ENCODE assay signal across 8 cellular contexts in the genomic region with DNA sequence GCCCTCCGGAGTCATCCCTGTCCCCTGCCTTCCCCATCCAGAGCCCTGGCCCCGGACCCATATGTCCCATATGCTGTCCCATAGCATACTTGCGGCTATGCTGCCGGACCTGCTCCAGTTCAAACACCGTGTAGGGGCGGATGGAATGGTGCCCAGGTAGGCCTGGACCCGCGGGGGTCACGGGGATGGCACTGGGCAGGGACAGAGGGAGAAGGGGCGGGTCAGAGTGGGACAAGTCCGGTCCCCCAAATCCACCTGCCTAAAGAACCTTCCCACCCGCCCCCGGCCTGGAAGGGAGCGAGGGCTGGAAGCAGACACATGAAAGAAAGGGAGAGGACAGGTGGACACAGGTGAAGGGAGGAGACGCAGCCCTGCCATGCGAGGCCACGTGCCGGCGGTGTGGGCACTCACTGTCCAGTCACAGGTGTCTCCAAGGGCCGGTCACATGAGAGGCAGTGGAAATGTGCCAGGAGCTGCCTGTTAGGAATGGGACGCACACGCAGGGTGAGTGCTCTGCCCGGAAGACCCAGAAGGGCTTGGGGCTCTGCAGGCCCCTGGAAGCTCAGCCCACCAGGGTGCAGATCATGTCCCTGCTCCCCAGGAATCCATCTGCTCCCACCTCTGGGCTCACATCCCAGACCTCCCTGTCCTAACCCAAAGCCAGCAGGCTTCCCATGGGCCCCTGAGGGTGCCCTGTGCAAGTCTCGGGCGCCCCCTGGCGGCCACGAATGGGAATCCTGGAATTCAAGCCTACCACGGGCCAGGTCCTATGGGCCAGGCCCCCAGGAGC. TPM values are rescaled to one million over a fixed set of nuclear protein-coding genes. Genes with fewer than 3 reads are reported as not detected.
DNase-seq lines count a peak whose midpoint lies in the region; ATAC-seq and TF ChIP-seq lines count a peak whose summit lies in the region.

No MANE protein-coding gene starts in this region.

- DNase-seq in AG09319 (ENCODE audit: extremely low read depth, low read depth) (peak; percentile 41), NCI-H146 treated with DMSO at 0.1 percent for 48 hours (lab: John Stamatoyannopoulos, UW; ENCODE audit: unreplicated experiment) (peak; percentile 16), T-cell (peak; percentile 48 to 88 (median 80)), heart right ventricle (peak; percentile 86 to 90), putamen (ENCODE audit: low spot score) (peak; percentile 74)
- peak; percentile 67 for DNase-seq in activated naive CD8-positive, alpha-beta T cell treated with anti-CD3 and anti-CD28 coated beads, Interleukin-2, amount 50 U/mL, for 16 hours (ENCODE audit: low read depth, low spot score)

- no peaks in the 10 kb centered on the region for H3K27me3 Mint-ChIP-seq in T-cell

- no peaks in the 10 kb centered on the region for H3K36me3 ChIP-seq in heart right ventricle

- peak overlapping the region in 1 of 10 donors; percentile 19 for H3K4me3 ChIP-seq in heart right ventricle

- POLR2A ChIA-PET in T-cell (lab: Charles Lee): interaction anchor here in 1 of 2 donors (0.6 kb wide), 1 partner anchor 25 kb away, joined by 5 read pairs; no protein-coding TSS in a partner anchor

- H3K4me1 Mint-ChIP-seq in T-cell: peaks cover 19 to 31% (median 22%) of the 10 kb centered on the region in 3 donors

- H3K27ac Mint-ChIP-seq in T-cell: no peak overlapping the region

- ATAC-seq in GM19468 (IDR thresholded peaks at IDR 0.05; ENCODE audit: extremely low read depth, unreplicated experiment): peak; percentile 70
- ATAC-seq in T-cell (replicated peaks in 1 of 4): peak; percentile 72 to 86 (median 83)
- ATAC-seq in heart right ventricle: peak; percentile 84 to 96 (median 92)
- ATAC-seq in GM19324 (IDR thresholded peaks at IDR 0.05; ENCODE audit: low FRiP score, unreplicated experiment): no peak

- H3K27ac ChIP-seq in heart right ventricle: no peak overlapping the region

- WGBS in heart right ventricle, 2 donors: 54% methylated on average over 28 of the region's 28 CpGs

- H3K27me3 ChIP-seq in heart right ventricle: no peaks in the 10 kb centered on the region

- H3K36me3 Mint-ChIP-seq in T-cell: no peaks in the 10 kb centered on the region

- H3K4me1 ChIP-seq in heart right ventricle: peaks cover 0 to 24% (median 8%) of the 10 kb centered on the region in 9 donors

- H3K4me3 Mint-ChIP-seq in T-cell: no peak overlapping the region

- H3K9me3 ChIP-seq in heart right ventricle: no peaks in the 10 kb centered on the region

- TF ChIP-seq CTCF in AG09319 (IDR thresholded peaks at IDR 0.05; ENCODE audit: low read depth, low read length) (peak; percentile 92), heart right ventricle (IDR thresholded peaks at IDR 0.05) (peak; percentile 96 to 99 (median 99))

- intact Hi-C loops in heart right ventricle (cut with DNase I): loop anchor here (1.0 to 10.0 kb wide), 10 partner anchors 37 to 264 kb away; a partner anchor contains a TSS

- H3K9me3 Mint-ChIP-seq in T-cell: no peaks in the 10 kb centered on the region

- CTCF ChIA-PET in T-cell (lab: Charles Lee): interaction anchor here (0.5 to 2.4 kb wide), 27 partner anchors 11 to 265 kb away, joined by 3 to 29 read pairs (median 5); a partner anchor contains a TSS

RNA-seq across cellular contexts. Expression of a gene that starts 14.0 kb away (rescaled TPM):
- total RNA-seq in T-cell: 100 to 1,000 TPM; 163 to 277 (median 177) TPM
- total RNA-seq in heart right ventricle: 10 to 100 TPM; 22.2 to 50.7 (median 27.6) TPM
- 10 to 100 TPM; 13.3 to 20.6 TPM for polyA plus RNA-seq in heart right ventricle

RNA-seq across cellular contexts. Expression of a gene that starts 28.9 kb away (rescaled TPM):
- 1 to 10 TPM; 3.0 to 4.3 (median 3.4) TPM for total RNA-seq in T-cell
- 1 to 10 TPM in 9 of 10 donors, under 1 TPM in 1; 0.98 to 2.7 (median 1.6) TPM for total RNA-seq in heart right ventricle
- polyA plus RNA-seq in heart right ventricle: 1 to 10 TPM; 2.6 to 8.9 TPM

RNA-seq across cellular contexts. Expression of a gene that starts 38.9 kb away (rescaled TPM):
- total RNA-seq in T-cell (10 to 100 TPM; 50.7 to 66.5 (median 61.9) TPM), heart right ventricle (10 to 100 TPM in 2 of 10 donors, 1 to 10 TPM in 8; 1.3 to 18.8 (median 3.4) TPM)
- 1 to 10 TPM; 2.2 to 6.9 TPM for polyA plus RNA-seq in heart right ventricle

Comparison
In these comparisons a context has a peak if more than half of its experiments do, and no peak if none do; other contexts are left out.
1. DNase-seq: peak in every context shown above with its lines; median percentile 88 in heart right ventricle; 80 in T-cell; 74 in putamen; 67 in activated naive CD8-positive, alpha-beta T cell treated with anti-CD3 and anti-CD28 coated beads, Interleukin-2, amount 50 U/mL, for 16 hours; 41 in AG09319; 16 in NCI-H146 treated with DMSO at 0.1 percent for 48 hours.